ENCODE assay signal across 14 cellular contexts in the genomic region with DNA sequence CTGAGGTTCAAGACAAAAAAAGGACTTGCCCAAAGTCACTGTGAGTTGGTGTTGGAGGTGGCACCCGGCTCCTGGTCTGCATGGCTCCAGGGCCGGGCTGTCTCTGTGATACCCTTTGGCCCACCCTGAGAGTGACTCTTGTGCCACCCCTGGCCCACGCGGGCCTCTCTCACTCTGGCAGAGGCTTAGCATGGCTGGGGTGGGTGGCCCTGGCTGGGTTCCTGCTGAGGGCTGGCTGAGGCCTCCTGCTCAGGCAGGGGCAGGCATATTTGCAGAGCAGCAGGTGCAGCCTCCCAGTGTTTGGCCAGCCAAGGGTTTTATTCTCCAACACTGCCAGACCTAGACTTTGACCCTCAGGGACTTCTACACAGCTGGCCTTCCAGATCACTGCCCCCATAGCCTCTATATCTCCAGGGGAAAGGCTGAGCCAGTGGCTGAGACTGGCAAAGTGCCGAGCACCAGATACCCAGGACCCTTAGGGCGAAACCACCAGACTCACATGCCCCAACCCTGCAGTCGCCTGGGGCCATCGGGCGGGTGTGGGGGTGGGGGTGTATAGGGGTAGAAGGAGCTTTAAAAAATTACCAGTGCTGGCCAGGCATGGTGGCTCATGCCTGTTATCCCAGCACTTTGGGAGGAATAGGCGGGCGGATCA. TPM values are rescaled to one million over a fixed set of nuclear protein-coding genes. Genes with fewer than 3 reads are reported as not detected.
A peak's percentile ranks its signal among the peaks of the same experiment; 100 is the strongest.
DNase-seq lines count a peak whose midpoint lies in the region; ATAC-seq and TF ChIP-seq lines count a peak whose summit lies in the region.
"Had no signal": no experiment of that assay in that cellular context is flagged by ENCODE, and none has a peak within 500 bp of the region (broad histone marks: within the 10 kb centered on the region; RNA-seq: fewer than 3 reads in every experiment).

No MANE protein-coding gene starts in this region.

- peak overlapping the region; percentile 5 to 94 (median 79) for H3K4me2 ChIP-seq in BLaER1 treated with 17β-estradiol and CSF1 and Interleukin-3, amounts not matched to agents 10 nM and 100 nM

- 57% methylated on average over 4 of the region's 11 CpGs for WGBS in esophagus muscularis mucosa

- peak overlapping the region in 5 of 11 experiments; percentile 15 to 64 (median 50); a peak in 8 of 22 replicates for H3K9ac ChIP-seq in BLaER1 treated with 17β-estradiol and CSF1 and Interleukin-3, amounts not matched to agents 10 nM and 100 nM

- H3K27ac ChIP-seq in BLaER1 treated with 17β-estradiol and CSF1 and Interleukin-3, amounts not matched to agents 10 nM and 100 nM: peak overlapping the region in 8 of 11 experiments; percentile 22 to 57 (median 52); a peak in 13 of 22 replicates
- no peak overlapping the region for H3K27ac ChIP-seq in esophagus muscularis mucosa (replicated peaks in 1 of 4)
- H3K27ac ChIP-seq: brain microvascular endothelial cell had no signal

- no peak overlapping the region for H3K27ac Mint-ChIP-seq in activated CD4-positive, alpha-beta memory T cell treated with anti-CD3 and anti-CD28 coated beads for 36 hours
- H3K27ac Mint-ChIP-seq: HFFc6, naive B cell had no signal

- CTCF ChIA-PET in activated CD4-positive, alpha-beta memory T cell treated with anti-CD3 and anti-CD28 coated beads for 36 hours (lab: Charles Lee): interaction anchor here (1.1 to 6.3 kb wide), 3 partner anchors 16 to 42 kb away, joined by 4 to 90 read pairs (median 4); no protein-coding TSS in a partner anchor

- no peak overlapping the region for H3K4me3 Mint-ChIP-seq in activated CD4-positive, alpha-beta memory T cell treated with anti-CD3 and anti-CD28 coated beads for 36 hours
- H3K4me3 Mint-ChIP-seq: HFFc6, naive B cell had no signal

- no peaks in the 10 kb centered on the region for H3K9me3 Mint-ChIP-seq in activated CD4-positive, alpha-beta memory T cell treated with anti-CD3 and anti-CD28 coated beads for 36 hours
- H3K9me3 Mint-ChIP-seq: HFFc6, naive B cell had no signal

- no peak for ATAC-seq in HG02981 (IDR thresholded peaks at IDR 0.05; ENCODE audit: unreplicated experiment)

- H3K4me1 ChIP-seq in BLaER1 treated with 17β-estradiol and CSF1 and Interleukin-3, amounts not matched to agents 10 nM and 100 nM: peaks cover 20 to 96% (median 89%) of the 10 kb centered on the region in 10 experiments
- H3K4me1 ChIP-seq in esophagus muscularis mucosa: peaks cover 0 to 8% (median 0%) of the 10 kb centered on the region in 4 donors

- intact Hi-C loops in activated CD4-positive, alpha-beta memory T cell treated with anti-CD3 and anti-CD28 coated beads for 36 hours (cut with micrococcal nuclease): no loop called here
- intact Hi-C loops in esophagus muscularis mucosa (cut with DNase I): no loop called here

- H3K36me3 ChIP-seq in BLaER1 treated with 17β-estradiol and CSF1 and Interleukin-3, amounts not matched to agents 10 nM and 100 nM: no peaks in the 10 kb centered on the region
- H3K36me3 ChIP-seq in esophagus muscularis mucosa: no peaks in the 10 kb centered on the region
- H3K36me3 ChIP-seq: brain microvascular endothelial cell, MG63 had no signal

- no peaks in the 10 kb centered on the region for H4K20me1 ChIP-seq in BLaER1 treated with 17β-estradiol and CSF1 and Interleukin-3, amounts not matched to agents 10 nM and 100 nM

- no peaks in the 10 kb centered on the region for H3K27me3 Mint-ChIP-seq in activated CD4-positive, alpha-beta memory T cell treated with anti-CD3 and anti-CD28 coated beads for 36 hours

- H3K4me3 ChIP-seq in BLaER1 treated with 17β-estradiol and CSF1 and Interleukin-3, amounts not matched to agents 10 nM and 100 nM: peak overlapping the region in 2 of 10 experiments; percentile 30 to 40; a peak in 3 of 20 replicates
- H3K4me3 ChIP-seq in esophagus muscularis mucosa: no peak overlapping the region
- H3K4me3 ChIP-seq: MG63 had no signal

- H3K36me3 Mint-ChIP-seq in activated CD4-positive, alpha-beta memory T cell treated with anti-CD3 and anti-CD28 coated beads for 36 hours: no peaks in the 10 kb centered on the region

- H3K9me3 ChIP-seq in BLaER1 treated with 17β-estradiol and CSF1 and Interleukin-3, amounts not matched to agents 10 nM and 100 nM (replicated peaks in 1 of 11): no peaks in the 10 kb centered on the region
- no peaks in the 10 kb centered on the region for H3K9me3 ChIP-seq in esophagus muscularis mucosa
- H3K9me3 ChIP-seq: MG63 had no signal

- peaks cover 55% of the 10 kb centered on the region for H3K4me1 Mint-ChIP-seq in activated CD4-positive, alpha-beta memory T cell treated with anti-CD3 and anti-CD28 coated beads for 36 hours (ENCODE audit: low read depth)

- no peaks in the 10 kb centered on the region; a peak in 1 of 22 replicates for H3K27me3 ChIP-seq in BLaER1 treated with 17β-estradiol and CSF1 and Interleukin-3, amounts not matched to agents 10 nM and 100 nM
- H3K27me3 ChIP-seq in esophagus muscularis mucosa: peaks cover 0 to 46% (median 0%) of the 10 kb centered on the region in 4 donors
- H3K27me3 ChIP-seq: brain microvascular endothelial cell had no signal

- no peak for TF ChIP-seq POLR2A in esophagus muscularis mucosa (IDR thresholded peaks at IDR 0.05; ENCODE audit: low read depth)

- TF ChIP-seq CTCF in GM20000 (IDR thresholded peaks at IDR 0.05; ENCODE audit: extremely low read depth, missing control alignments) (no peak), esophagus muscularis mucosa (IDR thresholded peaks at IDR 0.05) (no peak)

- DNase-seq in GM20000 (ENCODE audit: low spot score) (peak; percentile 2), mucosa of gallbladder (ENCODE audit: low spot score) (peak; percentile 78), GOT3 (lab: John Stamatoyannopoulos, UW) (no peak), esophagus muscularis mucosa (ENCODE audit: extremely low spot score) (no peak), SIG-M5 treated with dmso at 0.1 percent for 504 hours (lab: John Stamatoyannopoulos, UW; ENCODE audit: unreplicated experiment) (no peak)
- peak; percentile 7 for DNase-seq in activated CD4-positive, alpha-beta memory T cell treated with anti-CD3 and anti-CD28 coated beads for 36 hours
- DNase-seq: brain microvascular endothelial cell; HFFc6; hypothalamus; MG63; naive B cell; stimulated activated CD4-positive, alpha-beta T cell treated with anti-CD3 and anti-CD28 coated beads, Interleukin-12 subunit alpha, Interleukin-12 subunit beta, amount 100 ng/mL, for 4 hours had no signal

- TF ChIP-seq EP300 in esophagus muscularis mucosa (IDR thresholded peaks at IDR 0.05): no peak

- POLR2A ChIA-PET in activated CD4-positive, alpha-beta memory T cell treated with anti-CD3 and anti-CD28 coated beads for 36 hours (lab: Charles Lee): interaction anchor here (0.7 kb wide), 1 partner anchor 69 kb away, joined by 3 read pairs; no protein-coding TSS in a partner anchor

RNA-seq across cellular contexts. Expression of gene ADGRG1, which starts 21.5 kb away (rescaled TPM):
- total RNA-seq in activated CD4-positive, alpha-beta memory T cell treated with anti-CD3 and anti-CD28 coated beads for 36 hours: 1 to 10 TPM; 4.7 to 6.0 TPM
- total RNA-seq in mucosa of gallbladder (312 TPM), esophagus muscularis mucosa (10 to 100 TPM; 17.4 to 21.4 (median 19.1) TPM)

Comparison
In these comparisons a context has a peak if more than half of its experiments do, and no peak if none do; other contexts are left out.
1. H3K27ac ChIP-seq: peak in BLaER1 treated with 17β-estradiol and CSF1 and Interleukin-3, amounts not matched to agents 10 nM and 100 nM (8 of 11); none in esophagus muscularis mucosa (0 of 4).
2. DNase-seq: peak in GM20000 (single experiment), activated CD4-positive, alpha-beta memory T cell treated with anti-CD3 and anti-CD28 coated beads for 36 hours (single experiment) and mucosa of gallbladder (single experiment); none in GOT3 (single experiment), esophagus muscularis mucosa (single experiment) and SIG-M5 treated with dmso at 0.1 percent for 504 hours (single experiment).
3. RNA of gene ADGRG1, which starts 21.5 kb away (total RNA-seq): 312 TPM in mucosa of gallbladder (single experiment); 17.4 to 21.4 TPM in esophagus muscularis mucosa and 4.7 to 6.0 TPM in activated CD4-positive, alpha-beta memory T cell treated with anti-CD3 and anti-CD28 coated beads for 36 hours; every median in the first group is over 10 times any median in the second.